ENCODE assay signal across 30 cellular contexts in genomic region chr20:60764328-60764727, GRCh38.
"Had no signal": no experiment of that assay in that cellular context is flagged by ENCODE, and none has a peak within 500 bp of the region (broad histone marks: within the 10 kb centered on the region; RNA-seq: fewer than 3 reads in every experiment).

No MANE protein-coding gene starts in this region.

- H3K27me3 ChIP-seq: adrenal gland, body of pancreas, cardiac muscle cell, colonic mucosa had no signal

- H3K36me3 ChIP-seq: adrenal gland, cardiac muscle cell, colonic mucosa had no signal

- FAIRE-seq: endometrium, endothelial cell of umbilical vein, frontal cortex had no signal

- ATAC-seq: activated CD4-positive, alpha-beta T cell treated with anti-CD3 and anti-CD28 coated beads for 36 hours; activated CD8-positive, alpha-beta memory T cell treated with anti-CD3 and anti-CD28 coated beads, Interleukin-2, amount 10 ng/mL, durations not matched to agents 7 days and 5 days; activated CD8-positive, alpha-beta T cell treated with anti-CD3 and anti-CD28 coated beads, Interleukin-2, amount 10 ng/mL, durations not matched to agents 7 days and 5 days; activated naive CD8-positive, alpha-beta T cell treated with anti-CD3 and anti-CD28 coated beads, Interleukin-2, amount 50 U/mL, for 24 hours; body of pancreas had no signal

- H3K4me3 ChIP-seq: adrenal gland, body of pancreas, cardiac muscle cell, colonic mucosa had no signal

- H3K27ac ChIP-seq: adrenal gland, body of pancreas, cardiac muscle cell, colonic mucosa, epithelial cell of prostate had no signal

- DNase-seq: activated CD4-positive, alpha-beta memory T cell treated with anti-CD3 and anti-CD28 coated beads for 36 hours; activated CD4-positive, alpha-beta T cell treated with anti-CD3 and anti-CD28 coated beads for 36 hours; activated CD4-positive, alpha-beta T cell treated with anti-CD3 and anti-CD28 coated beads, Interleukin-2, amount 10 ng/mL, durations not matched to agents 24 days and 14 days; activated CD4-positive, CD25-positive, alpha-beta regulatory T cell; activated CD4-positive, CD25-positive, alpha-beta regulatory T cell treated with anti-CD3 and anti-CD28 coated beads, Interleukin-2, amount 50 U/mL, for 72 hours; activated CD8-positive, alpha-beta memory T cell treated with anti-CD3 and anti-CD28 coated beads, Interleukin-2, amount 10 ng/mL, durations not matched to agents 7 days and 5 days; activated CD8-positive, alpha-beta memory T cell treated with anti-CD3 and anti-CD28 coated beads, Interleukin-2, amount 50 U/mL, for 4 hours; activated CD8-positive, alpha-beta T cell treated with anti-CD3 and anti-CD28 coated beads, Interleukin-2, amount 10 ng/mL, durations not matched to agents 7 days and 5 days; activated effector memory CD4-positive, alpha-beta T cell treated with anti-CD3 and anti-CD28 coated beads, Interleukin-2, amount 50 U/mL, for 16 hours; activated naive CD4-positive, alpha-beta T cell treated with anti-CD3 and anti-CD28 coated beads for 36 hours; activated naive CD8-positive, alpha-beta T cell treated with anti-CD3 and anti-CD28 coated beads for 36 hours; activated naive CD8-positive, alpha-beta T cell treated with anti-CD3 and anti-CD28 coated beads, Interleukin-2, amount 50 U/mL, for 24 hours; activated T-cell treated with anti-CD3 and anti-CD28 coated beads, Interleukin-2, amount 50 U/mL, for 1 hour; activated T-cell treated with anti-CD3 and anti-CD28 coated beads, Interleukin-2, amount 50 U/mL, for 48 hours; adrenal gland; amygdala; aorta; body of pancreas; central memory CD4-positive, alpha-beta T cell; cerebellar nuclear complex; colonic mucosa; effector CD8-positive, alpha-beta T cell; foreskin fibroblast; head of caudate nucleus; T-helper 2 cell had no signal

- H3K9me3 ChIP-seq: adrenal gland, body of pancreas, colonic mucosa had no signal

- H3K4me1 ChIP-seq: adrenal gland, body of pancreas, colonic mucosa had no signal
